In genomic region chr11:75330279-75330678, GRCh38 we compare ENCODE assay signal across 9 cellular contexts. TPM values are rescaled to one million over a fixed set of nuclear protein-coding genes. Genes with fewer than 3 reads are reported as not detected.
DNase-seq lines count a peak whose midpoint lies in the region; ATAC-seq, FAIRE-seq and TF ChIP-seq lines count a peak whose summit lies in the region.
"Had no signal": no experiment of that assay in that cellular context is flagged by ENCODE, and none has a peak within 500 bp of the region (broad histone marks: within the 10 kb centered on the region; RNA-seq: fewer than 3 reads in every experiment).

No MANE protein-coding gene starts in this region.

- H3K4me3 Mint-ChIP-seq in nephron progenitor cell: peak overlapping the region; percentile 20

- H3F3A ChIP-seq in Loucy (ENCODE audit: low read depth): peaks cover 8% of the 10 kb centered on the region; the same call in 1 of the 2 replicates

- H2BK15ac ChIP-seq in H1 (ENCODE audit: low read length): peak overlapping the region; percentile 88; the same call in 1 of the 2 replicates

- POLR2A ChIA-PET in H1 (lab: Charles Lee; ENCODE audit: partially characterized antibody): interaction anchor here (0.8 to 6.2 kb wide), 12 partner anchors 7 to 77 kb away, joined by 3 to 51 read pairs (median 13); partner anchors contain the start of gene ARRB1

- H4K8ac ChIP-seq in H1 (ENCODE audit: extremely low read depth, insufficient read depth, low read length): no peak overlapping the region

- 86% methylated on average over 1 of the region's 1 CpG; no CpG with 5 or more reads in 1 of the 2 experiments for WGBS in H1 (ENCODE audit: extremely low coverage in 1 of 2, insufficient coverage in 1 of 2, insufficient read length in 1 of 2, insufficient replicate concordance in 2 of 2, low coverage in 1 of 2, low lambda C conversion rate in 2 of 2, missing lambda C conversion rate in 1 of 2), 2 experiments

- ATAC-seq in DND-41 (ENCODE audit: insufficient read depth, low read depth): no peak
- no peak for ATAC-seq in GM18867 (IDR thresholded peaks at IDR 0.05; ENCODE audit: unreplicated experiment)

- peaks cover 30% of the 10 kb centered on the region for H3K79me2 ChIP-seq in DND-41 (ENCODE audit: insufficient read depth, low read length)
- peaks cover 93% of the 10 kb centered on the region for H3K79me2 ChIP-seq in Loucy (ENCODE audit: insufficient read depth, low read length)
- H3K79me2 ChIP-seq in H1 (ENCODE audit: control insufficient read depth in 1 of 2, insufficient read depth in 2 of 2, low read length in 2 of 2): no peaks in the 10 kb centered on the region

- H3K27me3 ChIP-seq in DND-41 (ENCODE audit: insufficient read depth, low read length, poor library complexity): no peaks in the 10 kb centered on the region
- no peaks in the 10 kb centered on the region for H3K27me3 ChIP-seq in Loucy (ENCODE audit: insufficient read depth, low read length, poor library complexity, severe bottlenecking)
- no peaks in the 10 kb centered on the region for H3K27me3 ChIP-seq in H1 (replicated peaks in 1 of 4; ENCODE audit: control insufficient read depth in 3 of 4, extremely low read depth in 1 of 4, insufficient read depth in 3 of 4, low read length in 3 of 4)

- no peak overlapping the region for H3K4me2 ChIP-seq in DND-41 (ENCODE audit: insufficient read depth, low read length)
- peak overlapping the region; percentile 87 for H3K4me2 ChIP-seq in Loucy (ENCODE audit: low read depth, low read length, poor library complexity, severe bottlenecking)
- no peak overlapping the region; a peak in 1 of 4 replicates for H3K4me2 ChIP-seq in H1 (ENCODE audit: insufficient read depth in 1 of 2, low read depth in 2 of 2, low read length in 2 of 2)

- H3K36me3 ChIP-seq in DND-41 (ENCODE audit: insufficient read depth, low read length) (no peaks in the 10 kb centered on the region), Loucy (ENCODE audit: insufficient read depth, low read length) (peaks cover 4% of the 10 kb centered on the region; the same call in 1 of the 2 replicates), H1 (ENCODE audit: control insufficient read depth in 2 of 4, insufficient read depth in 4 of 4, low read length in 3 of 4) (no peaks in the 10 kb centered on the region)

- H2BK5ac ChIP-seq in H1 (ENCODE audit: low read depth, low read length): peak overlapping the region; percentile 96; the same call in 1 of the 2 replicates

- no peak for TF ChIP-seq EP300 in H1 (IDR thresholded peaks at IDR 0.05; ENCODE audit: borderline replicate concordance in 1 of 2, low read depth in 2 of 2, low read length in 2 of 2)

- H3K4me1 ChIP-seq in DND-41 (ENCODE audit: insufficient read depth, low read length) (peaks cover 29% of the 10 kb centered on the region), Loucy (ENCODE audit: insufficient read depth, low read length, poor library complexity, severe bottlenecking) (peaks cover 52% of the 10 kb centered on the region), H1 (replicated peaks in 1 of 4; ENCODE audit: control insufficient read depth in 3 of 4, insufficient read depth in 4 of 4, low read length in 3 of 4) (peaks cover 0 to 14% (median 8%) of the 10 kb centered on the region in 4 experiments; a peak in 6 of 7 replicates)

- peak overlapping the region; percentile 85 for H3K27ac Mint-ChIP-seq in nephron progenitor cell

- peak overlapping the region; percentile 90 for H3K4ac ChIP-seq in H1 (replicated peaks; ENCODE audit: insufficient read length, low read depth, low read length)

- TF ChIP-seq CTCF in DND-41 (IDR thresholded peaks at IDR 0.05; ENCODE audit: borderline replicate concordance, extremely low read depth, low read length, poor library complexity, severe bottlenecking) (no peak), Loucy (conservative IDR thresholded peaks at IDR 0.05; ENCODE audit: low read length) (no peak), H1 (IDR thresholded peaks at IDR 0.05; ENCODE audit: control extremely low read depth in 1 of 3, insufficient read depth in 1 of 3, low read depth in 1 of 3, low read length in 3 of 3) (no peak), nephron progenitor cell (IDR thresholded peaks at IDR 0.05) (no peak)

- H3K14ac ChIP-seq in H1 (ENCODE audit: insufficient read length): no peak overlapping the region

- H3K27ac ChIP-seq in DND-41 (ENCODE audit: low read length) (peak overlapping the region; percentile 99), H1 (ENCODE audit: low read depth, low read length) (peak overlapping the region; percentile 4; the same call in 1 of the 2 replicates)

- H3K56ac ChIP-seq in H1 (replicated peaks; ENCODE audit: insufficient read length, low read depth, low read length): peak overlapping the region; percentile 84

- H3K4me1 Mint-ChIP-seq in nephron progenitor cell: peaks cover 44% of the 10 kb centered on the region

- H4K20me1 ChIP-seq in DND-41 (ENCODE audit: insufficient read depth, low read length): no peaks in the 10 kb centered on the region
- H4K20me1 ChIP-seq in Loucy (ENCODE audit: insufficient read depth, low read length, poor library complexity, severe bottlenecking): peaks cover 29% of the 10 kb centered on the region
- peaks cover 0 to 1% of the 10 kb centered on the region in 2 experiments for H4K20me1 ChIP-seq in H1 (replicated peaks in 1 of 2; ENCODE audit: control insufficient read depth in 1 of 2, insufficient read depth in 2 of 2, low read length in 2 of 2)

- H3K9me3 ChIP-seq in DND-41 (ENCODE audit: insufficient read depth, low read length, severe bottlenecking) (no peaks in the 10 kb centered on the region), Loucy (ENCODE audit: insufficient read depth, low read depth, low read length) (no peaks in the 10 kb centered on the region), H1 (ENCODE audit: insufficient read depth in 2 of 2, low read depth in 1 of 2, low read length in 1 of 2) (no peaks in the 10 kb centered on the region)

- H3K4me3 ChIP-seq in DND-41 (ENCODE audit: low read depth in 1 of 2, low read length in 2 of 2): no peak overlapping the region
- H3K4me3 ChIP-seq in Loucy (ENCODE audit: low read length, poor library complexity, severe bottlenecking): no peak overlapping the region
- no peak overlapping the region for H3K4me3 ChIP-seq in H1 (ENCODE audit: extremely low read depth in 1 of 4, insufficient read depth in 2 of 4, low read depth in 3 of 4, low read length in 4 of 4)

- H4K91ac ChIP-seq in H1 (replicated peaks; ENCODE audit: insufficient read length, low read length): peak overlapping the region; percentile 95

- peaks cover 10% of the 10 kb centered on the region for H3K36me3 Mint-ChIP-seq in nephron progenitor cell (ENCODE audit: low read depth)

- peaks cover 3% of the 10 kb centered on the region for H3K27me3 Mint-ChIP-seq in nephron progenitor cell (ENCODE audit: low read depth, poor library complexity)

- H3K18ac ChIP-seq in H1 (ENCODE audit: extremely low read depth, low read length): peak overlapping the region; percentile 64; the same call in 1 of the 2 replicates

- peak overlapping the region; percentile 72; the same call in 1 of the 2 replicates for H2BK20ac ChIP-seq in H1 (ENCODE audit: low read length)

- H3K9ac ChIP-seq in DND-41 (ENCODE audit: low read depth, low read length) (no peak overlapping the region), Loucy (ENCODE audit: low read depth, low read length, poor library complexity, severe bottlenecking) (peak overlapping the region; percentile 81), H1 (replicated peaks in 1 of 4; ENCODE audit: extremely low read depth in 1 of 4, low read depth in 3 of 4, low read length in 3 of 4) (no peak overlapping the region)

- TF ChIP-seq POLR2A in H1 (IDR thresholded peaks at IDR 0.05; ENCODE audit: control extremely low read depth in 1 of 2, low read depth in 2 of 2, low read length in 2 of 2): no peak

- CTCF ChIA-PET in H1 (lab: Charles Lee; ENCODE audit: partially characterized antibody): interaction anchor here (0.7 to 11.1 kb wide), 13 partner anchors 11 to 95 kb away, joined by 3 to 167 read pairs (median 4); partner anchors contain the start of gene ARRB1

- H3K9me2 ChIP-seq in Loucy (replicated peaks; ENCODE audit: low read depth, low read length): no peaks in the 10 kb centered on the region

- FAIRE-seq in H1 (lab: Jason Lieb, UNC): no peak
- FAIRE-seq: kidney had no signal

- H2BK12ac ChIP-seq in H1 (ENCODE audit: low read depth, low read length): peak overlapping the region; percentile 96; the same call in 1 of the 2 replicates

- no peak overlapping the region for H4K5ac ChIP-seq in H1 (ENCODE audit: insufficient read length, low read depth, low read length)

- no peaks in the 10 kb centered on the region for H3K79me1 ChIP-seq in H1 (ENCODE audit: low read depth, low read length)

- no peaks in the 10 kb centered on the region for H3K23me2 ChIP-seq in H1 (ENCODE audit: low read depth, low read length)

- H3K23ac ChIP-seq in H1 (ENCODE audit: insufficient read length): no peak overlapping the region

- no peak overlapping the region for H2AFZ ChIP-seq in DND-41 (ENCODE audit: low read depth, low read length)
- H2AFZ ChIP-seq in Loucy (ENCODE audit: low read length): no peak overlapping the region
- H2AFZ ChIP-seq in H1 (ENCODE audit: low read length): no peak overlapping the region

- DNase-seq in DND-41 (no peak), H1 (ENCODE audit: low read depth in 1 of 2, low spot score in 2 of 2) (no peak), nephron progenitor cell (no peak), glomerular visceral epithelial cell (ENCODE audit: extremely low spot score) (no peak), SHP77 treated with DMSO at 0.1 percent for 48 hours (lab: John Stamatoyannopoulos, UW) (no peak)
- DNase-seq: kidney, retina had no signal

- no peak for TF ChIP-seq RAD21 in H1 (IDR thresholded peaks at IDR 0.05 in 1 of 2, conservative IDR thresholded peaks at IDR 0.05 in 1 of 2; ENCODE audit: low read depth in 2 of 2, low read length in 2 of 2)

- H2BK120ac ChIP-seq in H1 (replicated peaks; ENCODE audit: low read depth, low read length): peak overlapping the region; percentile 40

- peaks cover 11% of the 10 kb centered on the region for H3K9me3 Mint-ChIP-seq in nephron progenitor cell

- H2AK5ac ChIP-seq in H1 (ENCODE audit: low read depth, low read length): 0 out of 2 replicates have a peak overlapping the region, but pooled peaks have one; percentile 95

TF ChIP-seq in H1, 55 proteins besides CTCF, POLR2A, EP300 and RAD21 (continues in another document):
- TF ChIP-seq CTBP2 (IDR thresholded peaks at IDR 0.05; ENCODE audit: borderline replicate concordance, insufficient read depth, insufficient read length, low read length): no peak

RNA-seq across cellular contexts. Expression of gene ARRB1, which starts 21.2 kb away (rescaled TPM):
- total RNA-seq in H1 (2021; fragmentation: NEBNext Ultra II Directional; extraction: Animal tissue kit (Norgen Biotek cat#: 25700)): 24.1 and 31.8 TPM in 2 replicates
- polyA plus RNA-seq in H1 (2011; rRNA removed): 9.4 and 12.4 TPM in 2 replicates
- polyA plus RNA-seq in H1 (2011; cell fraction: cytosol; rRNA removed): 14.0 TPM
- polyA plus RNA-seq in H1 (2011; cell fraction: nucleus; rRNA removed): 16.7 TPM
- polyA plus RNA-seq in H1 (2012, experiment 1 of 2): 8.9 to 11.1 TPM (median 10.3 TPM) in 4 replicates
- 7.6 TPM for polyA plus RNA-seq in H1 (2012, experiment 2 of 2)
- polyA plus RNA-seq in H1 (2013, experiment 1 of 2): 26.6 TPM
- polyA plus RNA-seq in H1 (2013, experiment 2 of 2): 27.4 TPM
- polyA minus RNA-seq in H1 (2011; rRNA and poly(A)+ RNA removed): 37.7 and 39.1 TPM in 2 replicates
- polyA minus RNA-seq in H1 (2011; cell fraction: cytosol; rRNA and poly(A)+ RNA removed): 16.1 TPM
- 27.9 TPM for polyA minus RNA-seq in H1 (2011; cell fraction: nucleus; rRNA and poly(A)+ RNA removed)
